9 cellular contexts compared by ENCODE assay signal in genomic region chr19:45528149-45528743, GRCh38. TPM values are rescaled to one million over a fixed set of nuclear protein-coding genes. Genes with fewer than 3 reads are reported as not detected.
A peak's percentile ranks its signal among the peaks of the same experiment; 100 is the strongest.
DNase-seq lines count a peak whose midpoint lies in the region; ATAC-seq and TF ChIP-seq lines count a peak whose summit lies in the region.
"Had no signal": no experiment of that assay in that cellular context is flagged by ENCODE, and none has a peak within 500 bp of the region (broad histone marks: within the 10 kb centered on the region; RNA-seq: fewer than 3 reads in every experiment).

No MANE protein-coding gene starts in this region.

- CTCF ChIA-PET in CD4-positive, alpha-beta T cell (lab: Charles Lee), result interaction anchor here (1.3 kb wide), 1 partner anchor 30 kb away, joined by 5 read pairs; no protein-coding TSS in a partner anchor

- no peaks in the 10 kb centered on the region for H3K4me1 ChIP-seq in colonic mucosa
- peaks cover 14% of the 10 kb centered on the region for H3K4me1 ChIP-seq in mucosa of descending colon (ENCODE audit: low read depth)

- H3K9me3 ChIP-seq in CD4-positive, alpha-beta T cell (ENCODE audit: control insufficient read depth, low read length), result no peaks in the 10 kb centered on the region
- H3K9me3 ChIP-seq in colonic mucosa, result no peaks in the 10 kb centered on the region
- peaks cover 4% of the 10 kb centered on the region for H3K9me3 ChIP-seq in mucosa of descending colon

- no peak for TF ChIP-seq CTCF in CD4-positive, alpha-beta T cell (IDR thresholded peaks at IDR 0.05)
- TF ChIP-seq CTCF in colonic mucosa (IDR thresholded peaks at IDR 0.05) (no peak), mucosa of descending colon (IDR thresholded peaks at IDR 0.05) (no peak)

- H3K27me3 Mint-ChIP-seq in CD4-positive, alpha-beta T cell, result no peaks in the 10 kb centered on the region
- H3K27me3 Mint-ChIP-seq in IgD-negative memory B cell, result no peaks in the 10 kb centered on the region

- peak overlapping the region in 1 of 2 donors; percentile 7 for H3K9ac ChIP-seq in colonic mucosa (ENCODE audit: low read depth in 2 of 2, low read length in 2 of 2)

- H3K27ac Mint-ChIP-seq in CD4-positive, alpha-beta T cell, result no peak overlapping the region
- H3K27ac Mint-ChIP-seq in IgD-negative memory B cell, result peak overlapping the region in 2 of 3 donors; percentile 12 to 31

- H3K4me1 Mint-ChIP-seq in CD4-positive, alpha-beta T cell (ENCODE audit: low read depth), result peaks cover 23% of the 10 kb centered on the region
- H3K4me1 Mint-ChIP-seq in IgD-negative memory B cell, result peaks cover 7 to 12% (median 10%) of the 10 kb centered on the region in 3 donors

- peak overlapping the region; percentile 34 for H3K4me3 Mint-ChIP-seq in CD4-positive, alpha-beta T cell
- peak overlapping the region in 1 of 4 donors; percentile 74 for H3K4me3 Mint-ChIP-seq in IgD-negative memory B cell

- DNase-seq in CD4-positive, alpha-beta T cell, result no peak
- DNase-seq in colonic mucosa (no peak), mucosa of descending colon (peak in 2 of 3 donors; percentile 53 to 55), GDM1 (lab: John Stamatoyannopoulos, UW) (no peak), putamen (ENCODE audit: low spot score) (no peak)

- H3K9me3 Mint-ChIP-seq in CD4-positive, alpha-beta T cell, result no peaks in the 10 kb centered on the region
- H3K9me3 Mint-ChIP-seq in IgD-negative memory B cell, result no peaks in the 10 kb centered on the region

- peaks cover 42% of the 10 kb centered on the region for H3K36me3 Mint-ChIP-seq in CD4-positive, alpha-beta T cell (ENCODE audit: low read depth)
- H3K36me3 Mint-ChIP-seq in IgD-negative memory B cell, result peaks cover 5% of the 10 kb centered on the region

- intact Hi-C loops in CD4-positive, alpha-beta T cell (cut with DNase I, micrococcal nuclease), result no loop called here
- intact Hi-C loops in colonic mucosa (cut with DNase I), result loop anchor here (5.0 to 10.0 kb wide), 2 partner anchors 39 to 117 kb away; no protein-coding TSS in a partner anchor
- intact Hi-C loops in mucosa of descending colon (cut with DNase I, micrococcal nuclease), result no loop called here

- H3K4me3 ChIP-seq in colonic mucosa (peak overlapping the region; percentile 32), mucosa of descending colon (no peak overlapping the region)

- H3K36me3 ChIP-seq in colonic mucosa, result peaks cover 14% of the 10 kb centered on the region
- H3K36me3 ChIP-seq in mucosa of descending colon (ENCODE audit: low read depth), result peaks cover 6% of the 10 kb centered on the region

- H3K27ac ChIP-seq in CD4-positive, alpha-beta T cell (ENCODE audit: low read depth, low read length), result no peak overlapping the region
- H3K27ac ChIP-seq in colonic mucosa, result peak overlapping the region; percentile 43
- H3K27ac ChIP-seq: HL-60 had no signal

- no peak for ATAC-seq in CD4-positive, alpha-beta T cell (ENCODE audit: poor library complexity)
- peak; percentile 39 for ATAC-seq in mucosa of descending colon
- ATAC-seq in HG03196 (IDR thresholded peaks at IDR 0.05; ENCODE audit: unreplicated experiment), result no peak
- ATAC-seq in GM21723 (IDR thresholded peaks at IDR 0.05; ENCODE audit: unreplicated experiment), result no peak

- no peaks in the 10 kb centered on the region for H3K27me3 ChIP-seq in CD4-positive, alpha-beta T cell (ENCODE audit: control insufficient read depth, insufficient read depth, low read length)
- no peaks in the 10 kb centered on the region for H3K27me3 ChIP-seq in colonic mucosa

- POLR2A ChIA-PET in CD4-positive, alpha-beta T cell (lab: Charles Lee), result interaction anchor here (1.0 kb wide), 1 partner anchor 30 kb away, joined by 3 read pairs; no protein-coding TSS in a partner anchor

RNA-seq across cellular contexts. Expression of gene VASP, which starts 21.0 kb away (rescaled TPM):
- 10 to 100 TPM; 49.9 to 55.5 TPM for total RNA-seq in CD4-positive, alpha-beta T cell
- 111 TPM for polyA plus RNA-seq in IgD-negative memory B cell
- total RNA-seq in colonic mucosa, result 100 to 1,000 TPM; 236 to 261 TPM
- 100 to 1,000 TPM; 190 to 252 (median 235) TPM for total RNA-seq in mucosa of descending colon

RNA-seq across cellular contexts. Expression of gene PPM1N, which starts 30.0 kb away (rescaled TPM):
- 1 to 10 TPM; 3.3 to 3.5 TPM for total RNA-seq in CD4-positive, alpha-beta T cell
- polyA plus RNA-seq in IgD-negative memory B cell, result 4.0 TPM
- 1 to 10 TPM in 1 of 2 donors, under 1 TPM in 1; 0.67 to 1.7 TPM for total RNA-seq in colonic mucosa
- 1 to 10 TPM in 1 of 3 donors, under 1 TPM in 2; 0.43 to 1.3 (median 0.87) TPM for total RNA-seq in mucosa of descending colon

RNA-seq across cellular contexts. Expression of gene RTN2, which starts 31.4 kb away (rescaled TPM):
- total RNA-seq in CD4-positive, alpha-beta T cell, result under 1 TPM; 0.60 to 0.70 TPM
- 0.71 TPM for polyA plus RNA-seq in IgD-negative memory B cell
- total RNA-seq in colonic mucosa (1 to 10 TPM; 4.9 to 8.4 TPM), mucosa of descending colon (10 to 100 TPM in 1 of 3 donors, 1 to 10 TPM in 2; 3.1 to 18.2 (median 6.2) TPM)

RNA-seq across cellular contexts. Expression of gene OPA3, which starts 56.4 kb away (rescaled TPM):
- 1 to 10 TPM; 3.1 to 3.2 TPM for total RNA-seq in CD4-positive, alpha-beta T cell
- 19.9 TPM for polyA plus RNA-seq in IgD-negative memory B cell
- total RNA-seq in colonic mucosa (10 to 100 TPM; 12.4 to 14.8 TPM), mucosa of descending colon (10 to 100 TPM; 12.1 to 16.4 (median 13.4) TPM)

Comparison
In these comparisons a context has a peak if more than half of its experiments do, and no peak if none do; other contexts are left out.
1. DNase-seq: peak in mucosa of descending colon (2 of 3); none in CD4-positive, alpha-beta T cell (0 of 10), colonic mucosa (single experiment), GDM1 (single experiment) and putamen (single experiment).